In the genomic region with DNA sequence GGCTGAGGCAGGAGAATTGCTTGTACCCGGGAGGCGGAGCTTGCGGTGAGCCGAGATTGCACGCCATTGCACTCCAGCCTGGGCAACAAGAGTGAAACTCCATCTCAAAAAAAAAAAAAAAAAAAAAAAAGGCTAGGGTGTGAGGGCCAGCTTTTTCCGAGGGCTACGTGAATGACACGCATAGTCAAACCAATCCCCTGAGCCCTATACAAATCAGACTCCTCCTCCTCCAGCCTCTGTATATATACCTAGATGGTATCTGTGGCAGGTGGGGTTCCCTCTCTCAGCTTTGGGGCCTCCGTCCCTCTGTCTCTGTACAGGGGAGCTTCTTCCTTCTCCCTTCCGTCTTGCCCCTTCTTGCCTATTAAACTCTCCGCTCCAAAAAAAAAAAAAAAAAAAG, we compare ENCODE assay signal across 1 cellular context.
TF ChIP-seq lines count a peak whose summit lies in the region.

No MANE protein-coding gene starts in this region.

TF ChIP-seq in endothelial cell of umbilical vein, 7 proteins besides CTCF, POLR2A, EP300 and RAD21:
- no peak for TF ChIP-seq EZH2 (IDR thresholded peaks at IDR 0.05; ENCODE audit: borderline replicate concordance, low read depth, low read length, severe bottlenecking)
- TF ChIP-seq, protein P1, sequence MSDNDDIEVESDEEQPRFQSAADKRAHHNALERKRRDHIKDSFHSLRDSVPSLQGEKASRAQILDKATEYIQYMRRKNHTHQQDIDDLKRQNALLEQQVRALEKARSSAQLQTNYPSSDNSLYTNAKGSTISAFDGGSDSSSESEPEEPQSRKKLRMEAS (IDR thresholded peaks at IDR 0.05; ENCODE audit: insufficient read depth, insufficient read length), result no peak
- no peak for TF ChIP-seq MYC (IDR thresholded peaks at IDR 0.05; ENCODE audit: low read depth, low read length)
- TF ChIP-seq JUN (IDR thresholded peaks at IDR 0.05; ENCODE audit: borderline replicate concordance, insufficient read depth, insufficient read length, low read depth), result no peak
- no peak for TF ChIP-seq FOS (IDR thresholded peaks at IDR 0.05; ENCODE audit: borderline replicate concordance, insufficient read depth, low read length)
- no peak for TF ChIP-seq POLR2AphosphoS5 (IDR thresholded peaks at IDR 0.05; ENCODE audit: insufficient read depth, low read depth, low read length)
- no peak for TF ChIP-seq GATA2 (IDR thresholded peaks at IDR 0.05; ENCODE audit: insufficient read depth, insufficient read length, low read depth, low read length)
TF ChIP-seq in endothelial cell of umbilical vein: peak in this region for 0.
